21 cellular contexts compared by ENCODE assay signal in the genomic region with DNA sequence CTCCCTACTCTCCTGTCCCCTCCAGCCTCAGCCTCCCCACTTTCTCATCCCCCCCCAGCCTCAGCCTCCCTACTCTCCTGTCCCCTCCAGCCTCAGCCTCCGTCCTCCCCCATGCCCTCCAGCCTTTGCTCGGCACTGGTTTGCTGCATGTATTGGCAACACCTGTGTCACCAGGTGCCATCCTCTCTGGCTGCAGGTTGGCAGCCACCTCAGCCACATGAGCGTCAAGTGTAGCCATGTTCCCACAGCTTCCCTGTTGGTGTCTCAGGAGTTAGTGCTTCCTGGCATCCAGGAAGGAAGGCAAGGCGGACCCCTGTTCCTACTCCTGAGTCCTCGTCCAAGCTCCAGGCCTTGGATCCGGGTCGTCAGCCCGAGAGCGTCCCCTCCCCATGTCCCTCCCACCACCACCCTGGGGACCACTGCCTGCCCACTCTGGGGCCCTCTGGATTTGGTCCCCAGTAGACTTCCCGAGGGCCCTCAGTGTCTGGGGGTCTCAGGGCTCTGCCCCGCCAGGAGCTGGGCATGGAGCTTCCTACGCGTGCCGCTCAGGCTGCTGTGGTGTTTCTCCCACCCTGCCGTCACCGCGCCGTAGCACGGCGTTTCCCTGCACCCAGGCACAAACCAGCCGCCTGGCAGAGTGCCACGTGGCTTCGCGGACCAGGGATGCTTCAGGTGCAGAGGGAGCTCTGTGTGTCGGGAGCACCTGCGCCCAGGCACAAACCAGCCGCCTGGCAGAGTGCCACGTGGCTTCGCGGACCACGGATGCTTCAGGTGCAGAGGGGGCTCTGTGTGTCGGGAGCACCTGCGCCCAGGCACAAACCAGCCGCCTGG.
"Had no signal": no experiment of that assay in that cellular context is flagged by ENCODE, and none has a peak within 500 bp of the region (broad histone marks: within the 10 kb centered on the region; RNA-seq: fewer than 3 reads in every experiment).

No MANE protein-coding gene starts in this region.

- H3K27ac Mint-ChIP-seq: activated CD4-positive, alpha-beta memory T cell treated with anti-CD3 and anti-CD28 coated beads, Interleukin-2, amount 10 ng/mL, durations not matched to agents 7 days and 5 days; activated CD4-positive, alpha-beta T cell treated with anti-CD3 and anti-CD28 coated beads, Interleukin-2, amount 10 ng/mL, durations not matched to agents 7 days and 5 days; T-helper 17 cell; WTC11 had no signal

- ATAC-seq: PC-3, T-helper 17 cell had no signal

- DNase-seq: activated CD4-positive, alpha-beta memory T cell treated with anti-CD3 and anti-CD28 coated beads, Interleukin-2, amount 10 ng/mL, durations not matched to agents 7 days and 5 days; activated CD4-positive, alpha-beta T cell treated with anti-CD3 and anti-CD28 coated beads, Interleukin-2, amount 10 ng/mL, durations not matched to agents 7 days and 5 days; activated CD4-positive, CD25-positive, alpha-beta regulatory T cell treated with anti-CD3 and anti-CD28 coated beads, Interleukin-2, amount 50 U/mL, for 72 hours; activated naive CD4-positive, alpha-beta T cell treated with anti-CD3 and anti-CD28 coated beads, Interleukin-2, amount 50 U/mL, for 16 hours; activated T-cell treated with anti-CD3 and anti-CD28 coated beads for 4 hours; activated T-cell treated with anti-CD3 and anti-CD28 coated beads, Interleukin-2, amount 50 U/mL, for 48 hours; amniotic stem cell; Kasumi-1; NCI-H1105 treated with DMSO at 0.1 percent for 48 hours; NCI-H146; NCI-H187 treated with DMSO at 0.1 percent for 48 hours; NCI-H2081 treated with DMSO at 0.1 percent for 48 hours; NCI-H446; NCI-H524; PC-3; SIG-M5; T-helper 17 cell; T-helper 9 cell had no signal

- H3K9me3 Mint-ChIP-seq: activated CD4-positive, alpha-beta memory T cell treated with anti-CD3 and anti-CD28 coated beads, Interleukin-2, amount 10 ng/mL, durations not matched to agents 7 days and 5 days; activated CD4-positive, alpha-beta T cell treated with anti-CD3 and anti-CD28 coated beads, Interleukin-2, amount 10 ng/mL, durations not matched to agents 7 days and 5 days; brain; WTC11 had no signal

- H3K4me1 Mint-ChIP-seq: T-helper 17 cell had no signal

- H3K4me3 Mint-ChIP-seq: activated CD4-positive, alpha-beta memory T cell treated with anti-CD3 and anti-CD28 coated beads, Interleukin-2, amount 10 ng/mL, durations not matched to agents 7 days and 5 days; activated CD4-positive, alpha-beta T cell treated with anti-CD3 and anti-CD28 coated beads, Interleukin-2, amount 10 ng/mL, durations not matched to agents 7 days and 5 days; brain; T-helper 17 cell; WTC11 had no signal

- FAIRE-seq: astrocyte had no signal

- H3K27me3 Mint-ChIP-seq: activated CD4-positive, alpha-beta memory T cell treated with anti-CD3 and anti-CD28 coated beads, Interleukin-2, amount 10 ng/mL, durations not matched to agents 7 days and 5 days; activated CD4-positive, alpha-beta T cell treated with anti-CD3 and anti-CD28 coated beads, Interleukin-2, amount 10 ng/mL, durations not matched to agents 7 days and 5 days; brain; T-helper 17 cell had no signal
